34 cellular contexts compared by ENCODE assay signal in genomic region chr6:38925110-38925509, GRCh38.
"Had no signal": no experiment of that assay in that cellular context is flagged by ENCODE, and none has a peak within 500 bp of the region (broad histone marks: within the 10 kb centered on the region; RNA-seq: fewer than 3 reads in every experiment).

No MANE protein-coding gene starts in this region.

- H3K4me3 ChIP-seq: MG63 had no signal

- H3K9me3 ChIP-seq: MG63 had no signal

- H3K36me3 ChIP-seq: MG63 had no signal

- H3K4me2 ChIP-seq: KMS-11 had no signal

- H3K27ac ChIP-seq: KMS-11 had no signal

- DNase-seq: Karpas-422, Kasumi-1, KG1, MG63, MM.1S, MV-4-11, NCI-H1048, NCI-H1092, NCI-H1092 treated with DMSO at 0.1 percent for 48 hours, NCI-H1105, NCI-H1105 treated with DMSO at 0.1 percent for 48 hours, NCI-H1417, NCI-H1417 treated with DMSO at 0.1 percent for 48 hours, NCI-H1436, NCI-H1436 treated with DMSO at 0.1 percent for 48 hours, NCI-H146, NCI-H1694, NCI-H1694 treated with DMSO at 0.1 percent for 48 hours, NCI-H187, NCI-H187 treated with DMSO at 0.1 percent for 48 hours, NCI-H1930, NCI-H2029, NCI-H2029 treated with DMSO at 0.1 percent for 48 hours, NCI-H2081, NCI-H2081 treated with DMSO at 0.1 percent for 48 hours, NCI-H2107, NCI-H2171, NCI-H2171 treated with DMSO at 0.1 percent for 48 hours, NCI-H2227 treated with DMSO at 0.1 percent for 48 hours, NCI-H226, NCI-H345, NCI-H446, NCI-H446 treated with DMSO at 0.1 percent for 48 hours had no signal

- H3K9ac ChIP-seq: KMS-11 had no signal
